8 cellular contexts compared by ENCODE assay signal in genomic region chr7:43869018-43869897, GRCh38. TPM values are rescaled to one million over a fixed set of nuclear protein-coding genes. Genes with fewer than 3 reads are reported as not detected.
A peak's percentile ranks its signal among the peaks of the same experiment; 100 is the strongest.
DNase-seq lines count a peak whose midpoint lies in the region; TF ChIP-seq lines count a peak whose summit lies in the region.

Gene MRPS24, minus strand, starts transcription at chr7:43869517. Its CDS starts 22 bp downstream, at chr7:43869495.

- peaks cover 2% of the 10 kb centered on the region for H3K9me3 ChIP-seq in neuron (ENCODE audit: low read length)

- H3K36me3 ChIP-seq in neuron (ENCODE audit: insufficient read depth, low read length) = peaks cover 16% of the 10 kb centered on the region

- peak; percentile 56 for DNase-seq in GM04503 (ENCODE audit: low read depth)
- DNase-seq in HFF-Myc (ENCODE audit: extremely low read depth, low read depth) = peak; percentile 77
- DNase-seq in NAMALWA (ENCODE audit: low spot score) = peak; percentile 94
- peak; percentile 96 for DNase-seq in SK-MEL-5 (ENCODE audit: low read depth, low spot score)
- DNase-seq in activated naive CD4-positive, alpha-beta T cell treated with Interleukin-2 at 50 U/mL for 16 hours = peak; percentile 94
- peak; percentile 91 for DNase-seq in foreskin melanocyte
- peak; percentile 89 for DNase-seq in stromal cell of bone marrow (ENCODE audit: low read depth)

- peaks cover 15% of the 10 kb centered on the region for H3K4me1 ChIP-seq in neuron (ENCODE audit: insufficient read depth, low read length)

- in situ Hi-C loops in SK-MEL-5 (cut with HindIII; ENCODE audit: low pct_unique_long_range_greater_than_20kb, low sequenced_read_pairs) = no loop called here

- TF ChIP-seq CTCF in HFF-Myc (IDR thresholded peaks at IDR 0.05; ENCODE audit: low read depth, low read length, missing control alignments) = no peak

- peak within 1 kb of the TSS; percentile 94 for H2AFZ ChIP-seq in neuron (ENCODE audit: low read depth, low read length)

- peak within 1 kb of the TSS; percentile 81 for H3K4me3 ChIP-seq in HFF-Myc (replicated peaks; ENCODE audit: low read depth, low read length)
- peak within 1 kb of the TSS; percentile 76 for H3K4me3 ChIP-seq in neuron (ENCODE audit: low read length)

- no peaks in the 10 kb centered on the region for H3K27me3 ChIP-seq in neuron (ENCODE audit: insufficient read depth, low read length)

RNA-seq across cellular contexts. Expression of gene MRPS24, which starts in this region (rescaled TPM):
- total RNA-seq in SK-MEL-5 (2014; rRNA removed; shearing (Covaris generic)) = 137 and 144 TPM in 2 replicates
- 174 and 287 TPM in 2 replicates for polyA plus RNA-seq in SK-MEL-5 (2015; cell fraction: cytosol; rRNA removed)
- 15.9 and 43.6 TPM in 2 replicates for polyA plus RNA-seq in SK-MEL-5 (2015; cell fraction: nucleus; rRNA removed)

Comparison
In these comparisons a context has a peak if more than half of its experiments do, and no peak if none do; other contexts are left out.
1. Peak in every context shown above with its lines: DNase-seq and H3K4me3 ChIP-seq.